7 cellular contexts compared by ENCODE assay signal in genomic region chr4:10006236-10006603, GRCh38. TPM values are rescaled to one million over a fixed set of nuclear protein-coding genes. Genes with fewer than 3 reads are reported as not detected.
DNase-seq lines count a peak whose midpoint lies in the region; ATAC-seq and TF ChIP-seq lines count a peak whose summit lies in the region.

No MANE protein-coding gene starts in this region.

- no peaks in the 10 kb centered on the region for H3K27me3 ChIP-seq in IMR-90 (ENCODE audit: control insufficient read depth, insufficient read depth, low read length)
- H3K27me3 ChIP-seq in aorta (ENCODE audit: control insufficient read depth in 1 of 2, insufficient read depth in 2 of 2, low read length in 1 of 2): no peaks in the 10 kb centered on the region

- H3K9me3 ChIP-seq in IMR-90 (ENCODE audit: control insufficient read depth, insufficient read depth, low read length) (no peaks in the 10 kb centered on the region), aorta (ENCODE audit: control insufficient read depth, low read length) (no peaks in the 10 kb centered on the region)

- no peaks in the 10 kb centered on the region for H4K20me1 ChIP-seq in IMR-90 (ENCODE audit: insufficient read depth, low read length)

- no peaks in the 10 kb centered on the region for H3K79me1 ChIP-seq in IMR-90 (ENCODE audit: low read depth in 1 of 2, low read length in 2 of 2)

- POLR2A ChIA-PET in IMR-90 (lab: Charles Lee; ENCODE audit: unreplicated experiment): no interaction called here
- POLR2A ChIA-PET in activated CD4-positive, alpha-beta memory T cell treated with anti-CD3 and anti-CD28 coated beads, Interleukin-2, amount 10 ng/mL, durations not matched to agents 7 days and 5 days (lab: Charles Lee): no interaction called here
- POLR2A ChIA-PET in activated CD4-positive, alpha-beta memory T cell treated with anti-CD3 and anti-CD28 coated beads for 36 hours (lab: Charles Lee): no interaction called here

- H3K23ac ChIP-seq in IMR-90 (ENCODE audit: low read depth, low read length): no peak overlapping the region

- BruUV-seq in IMR-90 (replicated peaks; lab: Mats Ljungman, UMichigan): no TSS peak

- H3K27me3 Mint-ChIP-seq in activated CD4-positive, alpha-beta memory T cell treated with anti-CD3 and anti-CD28 coated beads, Interleukin-2, amount 10 ng/mL, durations not matched to agents 7 days and 5 days: no peaks in the 10 kb centered on the region
- no peaks in the 10 kb centered on the region for H3K27me3 Mint-ChIP-seq in activated CD4-positive, alpha-beta memory T cell treated with anti-CD3 and anti-CD28 coated beads for 36 hours

- no peak overlapping the region for H2BK120ac ChIP-seq in IMR-90 (ENCODE audit: low read depth, low read length)

- H3K9ac ChIP-seq in IMR-90 (ENCODE audit: low read depth, low read length): no peak overlapping the region; the same call in 1 of the 2 replicates

- CTCF ChIA-PET in IMR-90 (lab: Yijun Ruan, JAX): no interaction called here
- CTCF ChIA-PET in activated CD4-positive, alpha-beta memory T cell treated with anti-CD3 and anti-CD28 coated beads, Interleukin-2, amount 10 ng/mL, durations not matched to agents 7 days and 5 days (lab: Charles Lee): interaction anchor here (1.1 to 6.5 kb wide), 2 partner anchors 9 to 13 kb away, joined by 4 to 61 read pairs; no protein-coding TSS in a partner anchor
- CTCF ChIA-PET in activated CD4-positive, alpha-beta memory T cell treated with anti-CD3 and anti-CD28 coated beads for 36 hours (lab: Charles Lee): no interaction called here

- no peak overlapping the region for H3K4me3 Mint-ChIP-seq in activated CD4-positive, alpha-beta memory T cell treated with anti-CD3 and anti-CD28 coated beads, Interleukin-2, amount 10 ng/mL, durations not matched to agents 7 days and 5 days
- H3K4me3 Mint-ChIP-seq in activated CD4-positive, alpha-beta memory T cell treated with anti-CD3 and anti-CD28 coated beads for 36 hours: no peak overlapping the region

- TF ChIP-seq CTCF in IMR-90 (conservative IDR thresholded peaks at IDR 0.05; ENCODE audit: low read depth, low read length): no peak
- no peak for TF ChIP-seq CTCF in astrocyte of the spinal cord (IDR thresholded peaks at IDR 0.05; ENCODE audit: low read depth, low read length)

- H2AK5ac ChIP-seq in IMR-90 (ENCODE audit: low read depth, low read length): 0 out of 2 replicates have a peak overlapping the region, but pooled peaks have one; percentile 30

- intact Hi-C loops in IMR-90 (cut with micrococcal nuclease): no loop called here
- intact Hi-C loops in aorta (cut with DNase I): loop anchor here in 1 of 2 donors (2.0 kb wide), 1 partner anchor 79 kb away; no protein-coding TSS in a partner anchor
- intact Hi-C loops in activated CD4-positive, alpha-beta memory T cell treated with anti-CD3 and anti-CD28 coated beads for 36 hours (cut with micrococcal nuclease): loop anchor here (10.0 kb wide), 1 partner anchor 401 kb away; no protein-coding TSS in a partner anchor

- peaks cover 3% of the 10 kb centered on the region for H3K9me3 Mint-ChIP-seq in activated CD4-positive, alpha-beta memory T cell treated with anti-CD3 and anti-CD28 coated beads, Interleukin-2, amount 10 ng/mL, durations not matched to agents 7 days and 5 days
- H3K9me3 Mint-ChIP-seq in activated CD4-positive, alpha-beta memory T cell treated with anti-CD3 and anti-CD28 coated beads for 36 hours: no peaks in the 10 kb centered on the region

- no peak overlapping the region for H4K8ac ChIP-seq in IMR-90 (ENCODE audit: low read depth in 2 of 2, low read length in 2 of 2)

- in situ Hi-C loops in IMR-90 (cut with MboI; ENCODE audit: low sequenced_read_pairs): no loop called here
- in situ Hi-C loops in astrocyte of the spinal cord (cut with HindIII; ENCODE audit: low sequenced_read_pairs): no loop called here

- H4K91ac ChIP-seq in IMR-90 (ENCODE audit: insufficient read depth, low read depth, low read length): no peak overlapping the region

- dilution Hi-C loops in IMR-90 (cut with HindIII; ENCODE audit: low sequenced_read_pairs, unreplicated experiment): no loop called here

- H3K27ac Mint-ChIP-seq in activated CD4-positive, alpha-beta memory T cell treated with anti-CD3 and anti-CD28 coated beads, Interleukin-2, amount 10 ng/mL, durations not matched to agents 7 days and 5 days: no peak overlapping the region
- H3K27ac Mint-ChIP-seq in activated CD4-positive, alpha-beta memory T cell treated with anti-CD3 and anti-CD28 coated beads for 36 hours: no peak overlapping the region

- peaks cover 3% of the 10 kb centered on the region; the same call in 1 of the 2 replicates for H3K9me1 ChIP-seq in IMR-90 (ENCODE audit: insufficient read depth, low read length)

- TF ChIP-seq POLR2A in IMR-90 (IDR thresholded peaks at IDR 0.05; ENCODE audit: low read depth, low read length): no peak

- H3K56ac ChIP-seq in IMR-90 (ENCODE audit: extremely low read depth, insufficient read depth, low read length): no peak overlapping the region

- H2BK15ac ChIP-seq in IMR-90 (ENCODE audit: low read depth, low read length): no peak overlapping the region

- no peak overlapping the region for H3K4me2 ChIP-seq in IMR-90 (ENCODE audit: low read depth, low read length)

- DNase-seq in IMR-90 (no peak), astrocyte of the spinal cord (ENCODE audit: low read depth, low spot score) (peak; percentile 8), left kidney (ENCODE audit: low read depth, low spot score) (peak; percentile 63), aorta (peak in 1 of 2 donors; percentile 58)
- no peak for DNase-seq in activated CD4-positive, alpha-beta memory T cell treated with anti-CD3 and anti-CD28 coated beads, Interleukin-2, amount 10 ng/mL, durations not matched to agents 7 days and 5 days
- DNase-seq in activated CD4-positive, alpha-beta memory T cell treated with anti-CD3 and anti-CD28 coated beads for 36 hours: no peak

- H3K27ac ChIP-seq in IMR-90 (ENCODE audit: insufficient read depth, low read length) (no peak overlapping the region), aorta (ENCODE audit: low read depth in 1 of 2, low read length in 2 of 2) (peak overlapping the region in 1 of 2 donors; percentile 81)

- H3K36me3 ChIP-seq in IMR-90 (ENCODE audit: control insufficient read depth, insufficient read depth, low read length) (no peaks in the 10 kb centered on the region), aorta (ENCODE audit: control insufficient read depth in 1 of 2, insufficient read depth in 2 of 2, low read length in 1 of 2) (no peaks in the 10 kb centered on the region)

- no peak overlapping the region; the same call in 1 of the 2 replicates for H3K18ac ChIP-seq in IMR-90 (ENCODE audit: low read depth, low read length)

- WGBS in IMR-90 (ENCODE audit: extremely low coverage in 2 of 2, insufficient read length in 1 of 2), 2 experiments: 51% methylated on average over 4 of the region's 6 CpGs; no CpG with 5 or more reads in 1 of the 2 experiments
- 1% methylated on average over 6 of the region's 6 CpGs for WGBS in aorta, 2 donors

- H3K4me3 ChIP-seq in IMR-90 (ENCODE audit: insufficient read depth, low read depth, low read length) (no peak overlapping the region), astrocyte of the spinal cord (ENCODE audit: low read depth, low read length) (no peak overlapping the region), aorta (ENCODE audit: low read length in 2 of 2) (no peak overlapping the region)

- H2BK20ac ChIP-seq in IMR-90 (ENCODE audit: low read depth, low read length): no peak overlapping the region; the same call in 1 of the 2 replicates

- H3K4me1 ChIP-seq in IMR-90 (ENCODE audit: control insufficient read depth, insufficient read depth, low read length): peaks cover 22% of the 10 kb centered on the region; the same call in 1 of the 2 replicates
- H3K4me1 ChIP-seq in aorta (ENCODE audit: control insufficient read depth in 1 of 2, insufficient read depth in 2 of 2, low read length in 2 of 2): peaks cover 0 to 11% of the 10 kb centered on the region in 2 donors

- H4K5ac ChIP-seq in IMR-90 (ENCODE audit: low read depth, low read length): no peak overlapping the region

- no peak for TF ChIP-seq RAD21 in IMR-90 (IDR thresholded peaks at IDR 0.05; ENCODE audit: low read length)

- H3K4ac ChIP-seq in IMR-90 (ENCODE audit: low read depth, low read length): no peak overlapping the region

- H2AK9ac ChIP-seq in IMR-90 (replicated peaks; ENCODE audit: low read depth, low read length, poor library complexity): no peak overlapping the region

- H2BK5ac ChIP-seq in IMR-90 (ENCODE audit: low read depth, low read length, poor library complexity, severe bottlenecking): no peak overlapping the region

- H2AFZ ChIP-seq in IMR-90 (replicated peaks; ENCODE audit: low read length, poor library complexity): no peak overlapping the region

- H3K36me3 Mint-ChIP-seq in activated CD4-positive, alpha-beta memory T cell treated with anti-CD3 and anti-CD28 coated beads, Interleukin-2, amount 10 ng/mL, durations not matched to agents 7 days and 5 days (ENCODE audit: low read depth): peaks cover 5% of the 10 kb centered on the region
- H3K36me3 Mint-ChIP-seq in activated CD4-positive, alpha-beta memory T cell treated with anti-CD3 and anti-CD28 coated beads for 36 hours: no peaks in the 10 kb centered on the region

- H3K14ac ChIP-seq in IMR-90 (replicated peaks; ENCODE audit: low read depth, low read length): no peak overlapping the region

- ATAC-seq in GM19351 (IDR thresholded peaks at IDR 0.05; ENCODE audit: unreplicated experiment): peak; percentile 28
- no peak for ATAC-seq in IMR-90 (ENCODE audit: low read depth)
- ATAC-seq in aorta (ENCODE audit: low FRiP score): peak; percentile 90

- peaks cover 79% of the 10 kb centered on the region for H3K4me1 Mint-ChIP-seq in activated CD4-positive, alpha-beta memory T cell treated with anti-CD3 and anti-CD28 coated beads, Interleukin-2, amount 10 ng/mL, durations not matched to agents 7 days and 5 days
- H3K4me1 Mint-ChIP-seq in activated CD4-positive, alpha-beta memory T cell treated with anti-CD3 and anti-CD28 coated beads for 36 hours (ENCODE audit: low read depth): peaks cover 15% of the 10 kb centered on the region

TF ChIP-seq in IMR-90, 13 proteins besides CTCF, POLR2A, EP300 and RAD21 (continues in another document):
- no peak for TF ChIP-seq NFE2L2 (IDR thresholded peaks at IDR 0.05; ENCODE audit: low read depth, low read length)

RNA-seq across cellular contexts. Expression of gene SLC2A9, which starts 15.1 kb away (rescaled TPM):
- total RNA-seq in IMR-90 (2012; rRNA removed) (0.56 and 0.72 TPM in 2 replicates), aorta (10 to 100 TPM; 11.0 to 16.5 TPM)
- polyA plus RNA-seq in IMR-90 (2012; rRNA removed) (1.0 and 2.1 TPM in 2 replicates), aorta (1 to 10 TPM; 2.1 to 8.1 TPM)
- polyA plus RNA-seq in IMR-90 (2012; cell fraction: cytosol; rRNA removed): 1.2 and 1.3 TPM in 2 replicates
- polyA plus RNA-seq in IMR-90 (2012; cell fraction: nucleus; rRNA removed; ENCODE audit: low replicate concordance): 1.6 and 1.8 TPM in 2 replicates
- total RNA-seq in activated CD4-positive, alpha-beta memory T cell treated with anti-CD3 and anti-CD28 coated beads, Interleukin-2, amount 10 ng/mL, durations not matched to agents 7 days and 5 days: under 1 TPM; 0.55 to 0.83 TPM
- total RNA-seq in activated CD4-positive, alpha-beta memory T cell treated with anti-CD3 and anti-CD28 coated beads for 36 hours: under 1 TPM; 0.10 to 0.65 TPM

Comparison
In these comparisons a context has a peak if more than half of its experiments do, and no peak if none do; other contexts are left out.
1. DNase-seq: peak in astrocyte of the spinal cord (single experiment) and left kidney (single experiment); none in IMR-90 (single experiment), activated CD4-positive, alpha-beta memory T cell treated with anti-CD3 and anti-CD28 coated beads, Interleukin-2, amount 10 ng/mL, durations not matched to agents 7 days and 5 days (single experiment) and activated CD4-positive, alpha-beta memory T cell treated with anti-CD3 and anti-CD28 coated beads for 36 hours (single experiment).